Comparison of ENCODE assay signal across 16 cellular contexts in genomic region chr12:124162151-124163110, GRCh38.
DNase-seq lines count a peak whose midpoint lies in the region; ATAC-seq, FAIRE-seq and TF ChIP-seq lines count a peak whose summit lies in the region.
"Had no signal": no experiment of that assay in that cellular context is flagged by ENCODE, and none has a peak within 500 bp of the region (broad histone marks: within the 10 kb centered on the region; RNA-seq: fewer than 3 reads in every experiment).

No MANE protein-coding gene starts in this region.

- H3K4me3 ChIP-seq in H1 (ENCODE audit: extremely low read depth in 1 of 4, insufficient read depth in 2 of 4, low read depth in 3 of 4, low read length in 4 of 4) (no peak overlapping the region), small intestine (ENCODE audit: low read depth in 1 of 2, low read length in 2 of 2) (no peak overlapping the region)
- H3K4me3 ChIP-seq: esophagus muscularis mucosa had no signal

- H3K27me3 Mint-ChIP-seq in natural killer cell (ENCODE audit: low read depth in 2 of 2): peaks cover 0 to 15% of the 10 kb centered on the region in 2 donors
- H3K27me3 Mint-ChIP-seq: activated naive CD8-positive, alpha-beta T cell had no signal

- no peaks in the 10 kb centered on the region for H3K23me2 ChIP-seq in H1 (ENCODE audit: low read depth, low read length)

- peak; percentile 52 to 71 for TF ChIP-seq RAD21 in H1 (IDR thresholded peaks at IDR 0.05 in 1 of 2, conservative IDR thresholded peaks at IDR 0.05 in 1 of 2; ENCODE audit: low read depth in 2 of 2, low read length in 2 of 2)

- H3K56ac ChIP-seq in H1 (replicated peaks; ENCODE audit: insufficient read length, low read depth, low read length): no peak overlapping the region

- no peak overlapping the region for H3K9ac ChIP-seq in H1 (replicated peaks in 1 of 4; ENCODE audit: extremely low read depth in 1 of 4, low read depth in 3 of 4, low read length in 3 of 4)

- CTCF ChIA-PET in H1 (lab: Charles Lee; ENCODE audit: partially characterized antibody): interaction anchor here (0.6 to 1.4 kb wide), 3 partner anchors 116 to 621 kb away, joined by 3 to 4 read pairs (median 4); no protein-coding TSS in a partner anchor

- no peak overlapping the region for H3K23ac ChIP-seq in H1 (ENCODE audit: insufficient read length)

- peak overlapping the region; percentile 19; the same call in 1 of the 2 replicates for H2BK12ac ChIP-seq in H1 (ENCODE audit: low read depth, low read length)

- no peak overlapping the region for H4K91ac ChIP-seq in H1 (replicated peaks; ENCODE audit: insufficient read length, low read length)

- no peak overlapping the region for H3K4me2 ChIP-seq in H1 (ENCODE audit: insufficient read depth in 1 of 2, low read depth in 2 of 2, low read length in 2 of 2)

- intact Hi-C loops in natural killer cell (cut with micrococcal nuclease): no loop called here

- H3K9me3 ChIP-seq in H1 (ENCODE audit: insufficient read depth in 2 of 2, low read depth in 1 of 2, low read length in 1 of 2): peaks cover 11 to 18% of the 10 kb centered on the region in 2 experiments
- no peaks in the 10 kb centered on the region for H3K9me3 ChIP-seq in small intestine (ENCODE audit: control insufficient read depth, low read depth)
- H3K9me3 ChIP-seq: esophagus muscularis mucosa had no signal

- 79% methylated on average over 6 of the region's 6 CpGs; no CpG with 5 or more reads in 1 of the 2 experiments for WGBS in H1 (ENCODE audit: extremely low coverage in 1 of 2, insufficient coverage in 1 of 2, insufficient read length in 1 of 2, insufficient replicate concordance in 2 of 2, low coverage in 1 of 2, low lambda C conversion rate in 2 of 2, missing lambda C conversion rate in 1 of 2), 2 experiments
- 66 to 78% (median 67%) methylated on average over 6 of the region's 6 CpGs for WGBS in small intestine, 3 donors

- no peak overlapping the region for H2BK120ac ChIP-seq in H1 (replicated peaks; ENCODE audit: low read depth, low read length)

- H2BK15ac ChIP-seq in H1 (ENCODE audit: low read length): peak overlapping the region; percentile 25; the same call in 1 of the 2 replicates

- H3K4me3 Mint-ChIP-seq in natural killer cell: no peak overlapping the region
- H3K4me3 Mint-ChIP-seq: activated naive CD8-positive, alpha-beta T cell had no signal

- no peak overlapping the region for H4K5ac ChIP-seq in H1 (ENCODE audit: insufficient read length, low read depth, low read length)

- no peaks in the 10 kb centered on the region for H3K79me2 ChIP-seq in H1 (ENCODE audit: control insufficient read depth in 1 of 2, insufficient read depth in 2 of 2, low read length in 2 of 2)

- H3K18ac ChIP-seq in H1 (ENCODE audit: extremely low read depth, low read length): no peak overlapping the region

- TF ChIP-seq EP300 in H1 (IDR thresholded peaks at IDR 0.05; ENCODE audit: borderline replicate concordance in 1 of 2, low read depth in 2 of 2, low read length in 2 of 2): no peak

- H3K9me3 Mint-ChIP-seq in natural killer cell: no peaks in the 10 kb centered on the region

- H3K4me1 ChIP-seq in H1 (replicated peaks in 1 of 4; ENCODE audit: control insufficient read depth in 3 of 4, insufficient read depth in 4 of 4, low read length in 3 of 4): peaks cover 0 to 6% (median 3%) of the 10 kb centered on the region in 4 experiments; a peak in 5 of 7 replicates
- H3K4me1 ChIP-seq in small intestine (ENCODE audit: control insufficient read depth in 2 of 2, insufficient read depth in 1 of 2, low read depth in 1 of 2, low read length in 1 of 2): no peaks in the 10 kb centered on the region
- H3K4me1 ChIP-seq: esophagus muscularis mucosa had no signal

- H3K14ac ChIP-seq in H1 (ENCODE audit: insufficient read length): no peak overlapping the region

- H3K79me1 ChIP-seq in H1 (ENCODE audit: low read depth, low read length): no peaks in the 10 kb centered on the region

- peaks cover 0 to 7% of the 10 kb centered on the region in 2 donors for H3K4me1 Mint-ChIP-seq in natural killer cell

- no peak overlapping the region for H2BK5ac ChIP-seq in H1 (ENCODE audit: low read depth, low read length)

- no peak overlapping the region for H2AFZ ChIP-seq in H1 (ENCODE audit: low read length)

- H2AK5ac ChIP-seq in H1 (ENCODE audit: low read depth, low read length): no peak overlapping the region

- POLR2A ChIA-PET in H1 (lab: Charles Lee; ENCODE audit: partially characterized antibody): no interaction called here

- no peaks in the 10 kb centered on the region for H4K20me1 ChIP-seq in H1 (replicated peaks in 1 of 2; ENCODE audit: control insufficient read depth in 1 of 2, insufficient read depth in 2 of 2, low read length in 2 of 2)

- H3K27me3 ChIP-seq in H1 (replicated peaks in 1 of 4; ENCODE audit: control insufficient read depth in 3 of 4, extremely low read depth in 1 of 4, insufficient read depth in 3 of 4, low read length in 3 of 4) (peaks cover 0 to 2% (median 0%) of the 10 kb centered on the region in 4 experiments; a peak in 1 of 7 replicates), small intestine (ENCODE audit: control insufficient read depth in 2 of 2, insufficient read depth in 2 of 2, low read length in 2 of 2) (no peaks in the 10 kb centered on the region)
- H3K27me3 ChIP-seq: esophagus muscularis mucosa had no signal

- no peak for ATAC-seq in natural killer cell

- FAIRE-seq in H1 (lab: Jason Lieb, UNC): peak; percentile 77
- FAIRE-seq in small intestine (lab: Jason Lieb, UNC): no peak

- H3K4ac ChIP-seq in H1 (replicated peaks; ENCODE audit: insufficient read length, low read depth, low read length): no peak overlapping the region

- H3K27ac ChIP-seq in H1 (ENCODE audit: low read depth, low read length) (no peak overlapping the region), small intestine (ENCODE audit: low read depth in 1 of 2, low read length in 1 of 2) (peak overlapping the region in 1 of 2 donors; percentile 49)
- H3K27ac ChIP-seq: esophagus muscularis mucosa had no signal

- peak in 2 of 3 experiments; percentile 32 to 35; a peak in 2 of 4 replicates for TF ChIP-seq CTCF in H1 (IDR thresholded peaks at IDR 0.05; ENCODE audit: control extremely low read depth in 1 of 3, insufficient read depth in 1 of 3, low read depth in 1 of 3, low read length in 3 of 3)
- TF ChIP-seq CTCF in natural killer cell (IDR thresholded peaks at IDR 0.05): no peak

- H3K27ac Mint-ChIP-seq in natural killer cell: no peak overlapping the region
- H3K27ac Mint-ChIP-seq: activated naive CD8-positive, alpha-beta T cell had no signal

- H4K8ac ChIP-seq in H1 (ENCODE audit: extremely low read depth, insufficient read depth, low read length): no peak overlapping the region

- DNase-seq in activated CD4-positive, alpha-beta T cell treated with anti-CD3 and anti-CD28 coated beads for 48 hours: peak; percentile 14
- DNase-seq in activated CD4-positive, alpha-beta T cell treated with anti-CD3 and anti-CD28 coated beads for 1 hour: no peak
- peak; percentile 18 for DNase-seq in NCI-H226
- no peak for DNase-seq in H1 (ENCODE audit: low read depth in 1 of 2, low spot score in 2 of 2)
- peak; percentile 86 for DNase-seq in small intestine
- no peak for DNase-seq in hepatic stellate cell (ENCODE audit: low spot score)
- DNase-seq in H4 (ENCODE audit: low spot score): no peak
- no peak for DNase-seq in natural killer cell
- DNase-seq: activated CD4-positive, alpha-beta T cell treated with anti-CD3 and anti-CD28 coated beads, Interleukin-2, amount 50 U/mL, for 4 hours; cerebellar nuclear complex; DMS153; H7; NCI-H2081; stimulated activated CD8-positive, alpha-beta memory T cell treated with anti-CD3 and anti-CD28 coated beads, Interleukin-4, amount 100 ng/mL, for 48 hours had no signal

- H3K36me3 ChIP-seq in H1 (ENCODE audit: control insufficient read depth in 2 of 4, insufficient read depth in 4 of 4, low read length in 3 of 4) (no peaks in the 10 kb centered on the region), small intestine (ENCODE audit: control insufficient read depth in 2 of 2, insufficient read depth in 2 of 2, low read length in 2 of 2) (no peaks in the 10 kb centered on the region)
- H3K36me3 ChIP-seq: esophagus muscularis mucosa had no signal

- no peaks in the 10 kb centered on the region for H3K36me3 Mint-ChIP-seq in natural killer cell
- H3K36me3 Mint-ChIP-seq: activated naive CD8-positive, alpha-beta T cell had no signal

- 0 out of 2 replicates have a peak overlapping the region, but pooled peaks have one; percentile 57 for H2BK20ac ChIP-seq in H1 (ENCODE audit: low read length)

- no peak for TF ChIP-seq POLR2A in H1 (IDR thresholded peaks at IDR 0.05; ENCODE audit: control extremely low read depth in 1 of 2, low read depth in 2 of 2, low read length in 2 of 2)

TF ChIP-seq in H1, 55 proteins besides CTCF, POLR2A, EP300 and RAD21 (continues in another document):
- TF ChIP-seq NANOG (IDR thresholded peaks at IDR 0.05; ENCODE audit: insufficient read depth, low read depth, low read length, poor library complexity, severe bottlenecking) (no peak), KDM1A (IDR thresholded peaks at IDR 0.05; ENCODE audit: borderline replicate concordance, low read length) (peak; percentile 51; the same call in 1 of the 2 replicates)

Comparison
In these comparisons a context has a peak if more than half of its experiments do, and no peak if none do; other contexts are left out.
1. DNase-seq: peak in activated CD4-positive, alpha-beta T cell treated with anti-CD3 and anti-CD28 coated beads for 48 hours (single experiment), NCI-H226 (single experiment) and small intestine (single experiment); none in activated CD4-positive, alpha-beta T cell treated with anti-CD3 and anti-CD28 coated beads for 1 hour (single experiment), H1 (0 of 2), hepatic stellate cell (single experiment), H4 (single experiment) and natural killer cell (single experiment).